In genomic region chr12:12032260-12032761, GRCh38 we compare ENCODE assay signal across 9 cellular contexts. TPM values are rescaled to one million over a fixed set of nuclear protein-coding genes. Genes with fewer than 3 reads are reported as not detected.
A peak's percentile ranks its signal among the peaks of the same experiment; 100 is the strongest.
DNase-seq lines count a peak whose midpoint lies in the region; ATAC-seq, FAIRE-seq and TF ChIP-seq lines count a peak whose summit lies in the region.
"Had no signal": no experiment of that assay in that cellular context is flagged by ENCODE, and none has a peak within 500 bp of the region (broad histone marks: within the 10 kb centered on the region; RNA-seq: fewer than 3 reads in every experiment).

No MANE protein-coding gene starts in this region.

- H3K4me1 Mint-ChIP-seq in activated T-cell treated with anti-CD3 and anti-CD28 coated beads, Interleukin-2, amount 50 U/mL, for 4 hours (ENCODE audit: low read depth): peaks cover 40% of the 10 kb centered on the region
- peaks cover 25% of the 10 kb centered on the region for H3K4me1 Mint-ChIP-seq in activated CD4-positive, alpha-beta memory T cell treated with anti-CD3 and anti-CD28 coated beads, Interleukin-2, amount 10 ng/mL, durations not matched to agents 7 days and 5 days

- peak overlapping the region; percentile 69 for H3K27ac Mint-ChIP-seq in activated CD4-positive, alpha-beta memory T cell treated with anti-CD3 and anti-CD28 coated beads, Interleukin-2, amount 10 ng/mL, durations not matched to agents 7 days and 5 days

- CTCF ChIA-PET in activated CD4-positive, alpha-beta memory T cell treated with anti-CD3 and anti-CD28 coated beads, Interleukin-2, amount 10 ng/mL, durations not matched to agents 7 days and 5 days (lab: Charles Lee): interaction anchor here (0.7 to 8.1 kb wide), 41 partner anchors 9 to 671 kb away, joined by 3 to 234 read pairs (median 4); no protein-coding TSS in a partner anchor
- CTCF ChIA-PET in HepG2 (lab: Yijun Ruan, JAX; ENCODE audit: low intra/inter-chr PET ratio, low total read pairs): interaction anchor here (2.3 kb wide), 1 partner anchor 450 kb away, joined by 51 read pairs; no protein-coding TSS in a partner anchor

- H3K27me3 ChIP-seq in HepG2 (ENCODE audit: control insufficient read depth in 1 of 2, insufficient read depth in 2 of 2, low read length in 2 of 2) (peaks cover 3 to 6% of the 10 kb centered on the region in 2 experiments; a peak in 1 of 5 replicates), thymus (ENCODE audit: control insufficient read depth, insufficient read depth) (no peaks in the 10 kb centered on the region)

- TF ChIP-seq EP300 in HepG2 (IDR thresholded peaks at IDR 0.05; ENCODE audit: low read depth in 2 of 2, low read length in 2 of 2) (no peak), HepG2 (CRISPR knock-in tag; IDR thresholded peaks at IDR 0.05; ENCODE audit: borderline replicate concordance) (no peak)

- no peaks in the 10 kb centered on the region for H3K9me3 ChIP-seq in HepG2 (ENCODE audit: low read length)
- no peaks in the 10 kb centered on the region for H3K9me3 ChIP-seq in thymus (ENCODE audit: control insufficient read depth)

- H3K4me2 ChIP-seq in HepG2 (ENCODE audit: low read depth, low read length): no peak overlapping the region

- ATAC-seq in activated T-cell treated with anti-CD3 and anti-CD28 coated beads, Interleukin-2, amount 50 U/mL, for 4 hours: peak in 1 of 2 donors; percentile 14
- peak; percentile 25; the same call in 1 of the 3 replicates for ATAC-seq in HepG2

- intact Hi-C loops in HepG2 (cut with micrococcal nuclease; ENCODE audit: unreplicated experiment) (loop anchor here (5.0 to 10.0 kb wide), 2 partner anchors 128 to 220 kb away; no protein-coding TSS in a partner anchor), posterior vena cava (cut with DNase I) (loop anchor here (2.0 to 10.0 kb wide), 3 partner anchors 450 to 478 kb away; no protein-coding TSS in a partner anchor)

- H3K4me3 Mint-ChIP-seq in activated T-cell treated with anti-CD3 and anti-CD28 coated beads, Interleukin-2, amount 50 U/mL, for 4 hours: peak overlapping the region; percentile 77
- H3K4me3 Mint-ChIP-seq in activated CD4-positive, alpha-beta memory T cell treated with anti-CD3 and anti-CD28 coated beads, Interleukin-2, amount 10 ng/mL, durations not matched to agents 7 days and 5 days: peak overlapping the region; percentile 62

- in situ Hi-C loops in HepG2 (cut with HindIII; ENCODE audit: extremely low pct_ligation_motif_present, low pct_unique_long_range_greater_than_20kb): loop anchor here (5.0 kb wide), 1 partner anchor 450 kb away; no protein-coding TSS in a partner anchor

- no peak for TF ChIP-seq POLR2A in HepG2 (IDR thresholded peaks at IDR 0.05; ENCODE audit: insufficient read depth in 1 of 2, low read depth in 2 of 2, low read length in 2 of 2)

- BruUV-seq in HepG2 (replicated peaks; lab: Mats Ljungman, UMichigan): no TSS peak

- H3K4me3 ChIP-seq in HepG2 (replicated peaks in 1 of 3; ENCODE audit: insufficient read depth in 1 of 3, low read depth in 2 of 3, low read length in 3 of 3) (no peak overlapping the region), thymus (ENCODE audit: low read length) (no peak overlapping the region)

- H4K20me1 ChIP-seq in HepG2 (ENCODE audit: insufficient read depth, low read length): no peaks in the 10 kb centered on the region

- H3K36me3 ChIP-seq in HepG2 (replicated peaks in 1 of 2; ENCODE audit: control insufficient read depth in 1 of 2, insufficient read depth in 2 of 2, low read length in 2 of 2) (no peaks in the 10 kb centered on the region), thymus (ENCODE audit: control insufficient read depth, insufficient read depth) (no peaks in the 10 kb centered on the region)

- 58% methylated on average over 11 of the region's 12 CpGs for WGBS in HepG2 (ENCODE audit: low lambda C conversion rate)
- WGBS in thymus: 42% methylated on average over 12 of the region's 12 CpGs

- H2AFZ ChIP-seq in HepG2 (ENCODE audit: low read length): no peak overlapping the region

- TF ChIP-seq RAD21 in HepG2 (CRISPR knock-in tag; IDR thresholded peaks at IDR 0.05): no peak

- H3K27me3 Mint-ChIP-seq in activated T-cell treated with anti-CD3 and anti-CD28 coated beads, Interleukin-2, amount 50 U/mL, for 4 hours (ENCODE audit: low read depth): no peaks in the 10 kb centered on the region
- no peaks in the 10 kb centered on the region for H3K27me3 Mint-ChIP-seq in activated CD4-positive, alpha-beta memory T cell treated with anti-CD3 and anti-CD28 coated beads, Interleukin-2, amount 10 ng/mL, durations not matched to agents 7 days and 5 days

- no peak overlapping the region for H3K27ac ChIP-seq in HepG2 (ENCODE audit: extremely low read length, insufficient read depth, low read length)
- H3K27ac ChIP-seq in thymus (ENCODE audit: low read depth): peak overlapping the region; percentile 52
- H3K27ac ChIP-seq in substantia nigra (ENCODE audit: low read depth, low read length, poor library complexity, severe bottlenecking): no peak overlapping the region

- no peak for TF ChIP-seq CTCF in HepG2 (CRISPR knock-in tag; IDR thresholded peaks at IDR 0.05)

- no peak for DNase-seq in activated T-cell treated with anti-CD3 and anti-CD28 coated beads, Interleukin-2, amount 50 U/mL, for 4 hours
- DNase-seq in activated T-cell treated with anti-CD3 and anti-CD28 coated beads for 4 hours: no peak
- no peak for DNase-seq in activated CD4-positive, alpha-beta memory T cell treated with anti-CD3 and anti-CD28 coated beads, Interleukin-2, amount 10 ng/mL, durations not matched to agents 7 days and 5 days
- DNase-seq in HepG2 (ENCODE audit: low spot score): no peak
- DNase-seq in posterior vena cava (ENCODE audit: low spot score): no peak
- DNase-seq in NOMO-1 treated with dmso at 0.1 percent for 144 hours (lab: John Stamatoyannopoulos, UW; ENCODE audit: unreplicated experiment): no peak
- DNase-seq in substantia nigra (lab: John Stamatoyannopoulos, UW): no peak

- FAIRE-seq in HepG2 (lab: Jason Lieb, UNC): no peak
- FAIRE-seq: RCC 7860 had no signal

- H3K79me2 ChIP-seq in HepG2 (ENCODE audit: insufficient read depth, low read length): no peaks in the 10 kb centered on the region

- H3K4me1 ChIP-seq in HepG2 (ENCODE audit: insufficient read depth, low read length) (peaks cover 19% of the 10 kb centered on the region), thymus (ENCODE audit: control insufficient read depth, insufficient read depth, low read length) (peaks cover 11% of the 10 kb centered on the region)

- H3K36me3 Mint-ChIP-seq in activated T-cell treated with anti-CD3 and anti-CD28 coated beads, Interleukin-2, amount 50 U/mL, for 4 hours (ENCODE audit: insufficient read depth): no peaks in the 10 kb centered on the region
- H3K36me3 Mint-ChIP-seq in activated CD4-positive, alpha-beta memory T cell treated with anti-CD3 and anti-CD28 coated beads, Interleukin-2, amount 10 ng/mL, durations not matched to agents 7 days and 5 days (ENCODE audit: low read depth): peaks cover 4% of the 10 kb centered on the region

- H3K9me3 Mint-ChIP-seq in activated T-cell treated with anti-CD3 and anti-CD28 coated beads, Interleukin-2, amount 50 U/mL, for 4 hours: no peaks in the 10 kb centered on the region
- H3K9me3 Mint-ChIP-seq in activated CD4-positive, alpha-beta memory T cell treated with anti-CD3 and anti-CD28 coated beads, Interleukin-2, amount 10 ng/mL, durations not matched to agents 7 days and 5 days: peaks cover 5% of the 10 kb centered on the region

- no peak overlapping the region for H3K9ac ChIP-seq in HepG2 (ENCODE audit: insufficient read depth, low read depth, low read length)

- POLR2A ChIA-PET in activated CD4-positive, alpha-beta memory T cell treated with anti-CD3 and anti-CD28 coated beads, Interleukin-2, amount 10 ng/mL, durations not matched to agents 7 days and 5 days (lab: Charles Lee): interaction anchor here (0.8 to 4.2 kb wide), 11 partner anchors 22 to 684 kb away, joined by 3 to 28 read pairs (median 5); partner anchors contain the start of gene ETV6
- POLR2A ChIA-PET in HepG2 (lab: Yijun Ruan, JAX): interaction anchor here (0.8 kb wide), 1 partner anchor 449 kb away, joined by 4 read pairs; no protein-coding TSS in a partner anchor

TF ChIP-seq in HepG2, 621 proteins besides CTCF, POLR2A, EP300 and RAD21 (continues in another document):
- no peak for TF ChIP-seq EEA1 (CRISPR knock-in tag; IDR thresholded peaks at IDR 0.05; ENCODE audit: borderline replicate concordance)
- no peak for TF ChIP-seq HOXA9 (CRISPR knock-in tag; IDR thresholded peaks at IDR 0.05; ENCODE audit: borderline replicate concordance)
- TF ChIP-seq KDM5B (CRISPR knock-in tag; IDR thresholded peaks at IDR 0.05; ENCODE audit: borderline replicate concordance): no peak
- TF ChIP-seq ZNF331 (CRISPR knock-in tag; IDR thresholded peaks at IDR 0.05): no peak

RNA-seq across cellular contexts. Expression of gene BCL2L14, which starts 38.4 kb away (rescaled TPM):
- 1 to 10 TPM; 1.1 to 2.5 (median 1.9) TPM for total RNA-seq in activated T-cell treated with anti-CD3 and anti-CD28 coated beads, Interleukin-2, amount 50 U/mL, for 4 hours
- total RNA-seq in activated CD4-positive, alpha-beta memory T cell treated with anti-CD3 and anti-CD28 coated beads, Interleukin-2, amount 10 ng/mL, durations not matched to agents 7 days and 5 days: 10 to 100 TPM; 13.0 to 13.9 TPM
- 0.11 and 0.28 TPM in 2 replicates for total RNA-seq in HepG2 (2016; rRNA removed; fragmentation: Illumina TruSeq; extraction: Trizol)
- 0.30 TPM in 1 of 2 replicates, not detected in the other for total RNA-seq in HepG2 (2016; cell fraction: cytosol; rRNA removed; fragmentation: Illumina TruSeq; extraction: Trizol; ENCODE audit: low read depth)
- 0.22 and 0.32 TPM in 2 replicates for total RNA-seq in HepG2 (2016; cell fraction: insoluble cytoplasmic fraction; rRNA removed; fragmentation: Illumina TruSeq; extraction: Trizol)
- 0.34 TPM in 1 of 2 replicates, not detected in the other for total RNA-seq in HepG2 (2016; cell fraction: membrane; rRNA removed; fragmentation: Illumina TruSeq; extraction: Trizol)
- not detected in 2 replicates for total RNA-seq in HepG2 (2016; cell fraction: nucleus; rRNA removed; fragmentation: Illumina TruSeq; extraction: Trizol)
- polyA plus RNA-seq in HepG2 (2011; rRNA removed): 0.22 TPM in 1 of 2 replicates, not detected in the other
- polyA plus RNA-seq in HepG2 (2011; cell fraction: cytosol; rRNA removed): 0.08 and 0.09 TPM in 2 replicates
- 0.21 TPM in 1 of 2 replicates, not detected in the other for polyA plus RNA-seq in HepG2 (2011; cell fraction: nucleus; rRNA removed)
- 0.07 and 0.24 TPM in 2 replicates for polyA plus RNA-seq in HepG2 (2012)
- polyA plus RNA-seq in HepG2 (2016; cell fraction: cytosol; fragmentation: Illumina TruSeq; extraction: Trizol; ENCODE audit: low read depth): not detected in 2 replicates
- not detected in 2 replicates for polyA plus RNA-seq in HepG2 (2016; cell fraction: insoluble cytoplasmic fraction; fragmentation: Illumina TruSeq; extraction: Trizol; ENCODE audit: low read depth)
- not detected in 2 replicates for polyA plus RNA-seq in HepG2 (2016; cell fraction: membrane; fragmentation: Illumina TruSeq; extraction: Trizol; ENCODE audit: low read depth)
- polyA plus RNA-seq in HepG2 (2016; cell fraction: nucleus; fragmentation: Illumina TruSeq; extraction: Trizol; ENCODE audit: insufficient read depth, low read depth): not detected in 2 replicates
- 0.35 TPM in 1 of 2 replicates, not detected in the other for polyA minus RNA-seq in HepG2 (2011; rRNA and poly(A)+ RNA removed; ENCODE audit: low replicate concordance)
- polyA minus RNA-seq in HepG2 (2011; cell fraction: cytosol; rRNA and poly(A)+ RNA removed): not detected in 2 replicates
- 0.52 TPM in 1 of 2 replicates, not detected in the other for polyA minus RNA-seq in HepG2 (2011; cell fraction: nucleus; rRNA and poly(A)+ RNA removed)
- polyA plus RNA-seq in thymus: 3.0 TPM
- not detected for total RNA-seq in posterior vena cava
